18 cellular contexts compared by ENCODE assay signal in the genomic region with DNA sequence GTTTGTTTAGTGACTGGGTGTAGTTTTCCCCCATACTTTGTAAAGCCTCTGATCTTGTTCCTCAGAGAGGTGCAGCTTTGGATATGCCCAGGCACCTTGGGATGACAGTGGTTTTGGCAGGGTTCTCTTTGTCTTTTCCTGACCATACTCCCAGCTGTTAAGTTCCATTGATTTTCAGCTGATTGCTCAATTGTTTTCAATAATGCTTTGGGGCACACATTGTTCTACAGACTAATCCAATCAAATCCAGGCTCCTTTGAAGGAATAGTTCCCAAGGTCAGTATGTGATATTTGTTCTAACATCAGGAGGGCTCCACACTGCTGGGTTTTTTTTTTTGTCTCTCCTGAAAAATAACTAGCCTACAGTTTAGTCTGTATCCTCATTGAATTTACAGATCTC. TPM values are rescaled to one million over a fixed set of nuclear protein-coding genes. Genes with fewer than 3 reads are reported as not detected.
A peak's percentile ranks its signal among the peaks of the same experiment; 100 is the strongest.
DNase-seq lines count a peak whose midpoint lies in the region; ATAC-seq and TF ChIP-seq lines count a peak whose summit lies in the region.
"Had no signal": no experiment of that assay in that cellular context is flagged by ENCODE, and none has a peak within 500 bp of the region (broad histone marks: within the 10 kb centered on the region; RNA-seq: fewer than 3 reads in every experiment).

No MANE protein-coding gene starts in this region.

- peak; percentile 65 for ATAC-seq in left lobe of liver
- ATAC-seq in stimulated activated effector memory CD8-positive, alpha-beta T cell treated with anti-CD3 and anti-CD28 coated beads, Interleukin-12 subunit alpha, Interleukin-12 subunit beta, amount 100 ng/mL, for 72 hours = no peak
- ATAC-seq in GM18907 (IDR thresholded peaks at IDR 0.05; ENCODE audit: unreplicated experiment) = no peak

- no peak for TF ChIP-seq POLR2A in vagina (IDR thresholded peaks at IDR 0.05)

- H3K9me3 Mint-ChIP-seq in stimulated activated effector memory CD8-positive, alpha-beta T cell treated with anti-CD3 and anti-CD28 coated beads, Interleukin-12 subunit alpha, Interleukin-12 subunit beta, amount 100 ng/mL, for 72 hours = no peaks in the 10 kb centered on the region
- H3K9me3 Mint-ChIP-seq: activated T-helper 2 cell treated with anti-CD3 and anti-CD28 coated beads, Interferon-gamma antibody, Interleukin-2, Interleukin-4, amounts not matched to agents 10 μg/mL and 5 μg/mL and 100 μg/mL, durations not matched to agents 14 hours and 24 hours and 36 hours had no signal

- intact Hi-C loops in vagina (cut with DNase I) = no loop called here

- no peak overlapping the region for H3K27ac ChIP-seq in vagina
- H3K27ac ChIP-seq: adrenal gland, BLaER1, hepatocyte, SJCRH30 had no signal

- no peaks in the 10 kb centered on the region for H3K27me3 ChIP-seq in vagina
- H3K27me3 ChIP-seq: adrenal gland, BLaER1, hepatocyte, SJCRH30, tibial nerve had no signal

- no peaks in the 10 kb centered on the region for H3K9me3 ChIP-seq in vagina
- H3K9me3 ChIP-seq: adrenal gland had no signal

- peak overlapping the region; percentile 75 for H3K27ac Mint-ChIP-seq in stimulated activated effector memory CD8-positive, alpha-beta T cell treated with anti-CD3 and anti-CD28 coated beads, Interleukin-12 subunit alpha, Interleukin-12 subunit beta, amount 100 ng/mL, for 72 hours
- H3K27ac Mint-ChIP-seq: activated T-helper 2 cell treated with anti-CD3 and anti-CD28 coated beads, Interferon-gamma antibody, Interleukin-2, Interleukin-4, amounts not matched to agents 10 μg/mL and 5 μg/mL and 100 μg/mL, durations not matched to agents 14 hours and 24 hours and 36 hours had no signal

- peaks cover 30% of the 10 kb centered on the region for H3K36me3 Mint-ChIP-seq in stimulated activated effector memory CD8-positive, alpha-beta T cell treated with anti-CD3 and anti-CD28 coated beads, Interleukin-12 subunit alpha, Interleukin-12 subunit beta, amount 100 ng/mL, for 72 hours

- H3K36me3 ChIP-seq in vagina = no peaks in the 10 kb centered on the region
- H3K36me3 ChIP-seq: adrenal gland, SJCRH30 had no signal

- peaks cover 56% of the 10 kb centered on the region for H3K4me1 Mint-ChIP-seq in stimulated activated effector memory CD8-positive, alpha-beta T cell treated with anti-CD3 and anti-CD28 coated beads, Interleukin-12 subunit alpha, Interleukin-12 subunit beta, amount 100 ng/mL, for 72 hours

- H3K4me3 ChIP-seq in vagina = no peak overlapping the region
- H3K4me3 ChIP-seq: adrenal gland, BLaER1, hepatocyte, SJCRH30, skin epidermis, tibial nerve had no signal

- peak; percentile 22 for DNase-seq in NCI-H82 (lab: John Stamatoyannopoulos, UW)
- DNase-seq in NCI-H82 treated with DMSO at 0.1 percent for 48 hours (lab: John Stamatoyannopoulos, UW; ENCODE audit: unreplicated experiment) = no peak
- DNase-seq in NCI-H69 (lab: John Stamatoyannopoulos, UW) = peak; percentile 64
- no peak for DNase-seq in left lobe of liver (ENCODE audit: low spot score)
- no peak for DNase-seq in stimulated activated effector memory CD8-positive, alpha-beta T cell treated with anti-CD3 and anti-CD28 coated beads, Interleukin-12 subunit alpha, Interleukin-12 subunit beta, amount 100 ng/mL, for 72 hours (ENCODE audit: low spot score in 2 of 2)
- no peak for DNase-seq in vagina (ENCODE audit: extremely low spot score in 2 of 2)
- DNase-seq in SIG-M5 treated with dmso at 0.1 percent for 504 hours (lab: John Stamatoyannopoulos, UW; ENCODE audit: unreplicated experiment) = no peak
- DNase-seq: 8988T, adrenal gland, NCI-H1694 treated with DMSO at 0.1 percent for 48 hours, SJCRH30, T-helper 2 cell had no signal

- TF ChIP-seq CTCF in vagina (IDR thresholded peaks at IDR 0.05) = no peak

- H3K4me1 ChIP-seq in vagina = peaks cover 26% of the 10 kb centered on the region
- H3K4me1 ChIP-seq: adrenal gland, BLaER1, SJCRH30 had no signal

- H3K4me3 Mint-ChIP-seq in stimulated activated effector memory CD8-positive, alpha-beta T cell treated with anti-CD3 and anti-CD28 coated beads, Interleukin-12 subunit alpha, Interleukin-12 subunit beta, amount 100 ng/mL, for 72 hours = no peak overlapping the region

RNA-seq across cellular contexts. Expression of gene PPP2R5A, which starts 24.8 kb away (rescaled TPM):
- total RNA-seq in left lobe of liver = 37.6 TPM
- total RNA-seq in vagina = 33.9 TPM

Comparison
In these comparisons a context has a peak if more than half of its experiments do, and no peak if none do; other contexts are left out.
1. DNase-seq: peak in NCI-H82 (single experiment) and NCI-H69 (single experiment); none in NCI-H82 treated with DMSO at 0.1 percent for 48 hours (single experiment), left lobe of liver (single experiment), stimulated activated effector memory CD8-positive, alpha-beta T cell treated with anti-CD3 and anti-CD28 coated beads, Interleukin-12 subunit alpha, Interleukin-12 subunit beta, amount 100 ng/mL, for 72 hours (0 of 2), vagina (0 of 2) and SIG-M5 treated with dmso at 0.1 percent for 504 hours (single experiment).